Comparison of ENCODE assay signal across 23 cellular contexts in the genomic region with DNA sequence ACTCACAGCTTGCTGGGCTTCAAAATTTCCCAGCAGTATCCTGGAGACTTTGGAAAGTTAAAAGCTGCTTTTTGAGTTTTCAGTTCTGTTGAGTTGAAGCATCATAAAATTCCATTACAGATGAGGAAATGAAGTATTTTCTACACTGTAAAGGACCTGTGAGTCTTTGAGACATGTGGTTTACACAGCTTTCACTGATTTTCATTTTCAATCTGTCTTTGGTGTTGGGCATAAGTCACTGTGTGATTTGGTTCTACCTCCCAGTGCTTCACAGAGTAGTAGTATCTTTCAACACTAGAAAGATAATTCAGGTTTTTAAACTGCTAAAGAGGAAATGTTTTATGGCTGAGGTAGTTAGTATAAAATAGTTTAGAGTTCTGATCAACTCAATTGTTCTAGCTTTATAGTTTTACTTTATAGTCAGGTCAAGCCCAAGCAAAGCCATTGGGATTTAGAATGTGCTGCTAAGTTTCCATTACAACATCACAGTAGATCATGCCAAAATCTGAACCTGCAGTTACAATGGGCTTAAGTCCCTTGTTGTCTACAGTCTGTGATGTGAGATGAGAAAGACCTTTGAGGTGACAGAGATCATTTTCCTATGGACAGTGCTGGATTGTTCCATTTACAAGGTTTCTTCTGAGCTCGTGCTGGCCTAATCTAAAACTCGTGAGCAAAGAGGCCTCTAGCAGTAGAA.
DNase-seq lines count a peak whose midpoint lies in the region; ATAC-seq and TF ChIP-seq lines count a peak whose summit lies in the region.
"Had no signal": no experiment of that assay in that cellular context is flagged by ENCODE, and none has a peak within 500 bp of the region (broad histone marks: within the 10 kb centered on the region; RNA-seq: fewer than 3 reads in every experiment).

No MANE protein-coding gene starts in this region.

- no peaks in the 10 kb centered on the region for H3K4me1 Mint-ChIP-seq in activated T-cell treated with anti-CD3 and anti-CD28 coated beads, Interleukin-2, amount 50 U/mL, for 4 hours (ENCODE audit: low read depth)

- no peak overlapping the region for H3K9ac ChIP-seq in adipocyte (ENCODE audit: low read length)
- H3K9ac ChIP-seq: BLaER1 treated with 17β-estradiol and CSF1 and Interleukin-3, amounts not matched to agents 10 nM and 100 nM had no signal

- ATAC-seq in GM18520 (IDR thresholded peaks at IDR 0.05; ENCODE audit: unreplicated experiment) (peak; percentile 55), GM21529 (IDR thresholded peaks at IDR 0.05; ENCODE audit: unreplicated experiment) (peak; percentile 51), HG03045 (IDR thresholded peaks at IDR 0.05; ENCODE audit: unreplicated experiment) (no peak), left lung (no peak), omental fat pad (ENCODE audit: low FRiP score) (no peak)
- ATAC-seq in activated T-cell treated with anti-CD3 and anti-CD28 coated beads, Interleukin-2, amount 50 U/mL, for 4 hours: no peak
- ATAC-seq: CD8-positive, alpha-beta T cell; PC-3; SK-N-SH treated with all-trans-retinoic acid at 6 μM for 48 hours had no signal

- no peak overlapping the region for H3K27ac ChIP-seq in left lung
- H3K27ac ChIP-seq: BLaER1 treated with 17β-estradiol and CSF1 and Interleukin-3, amounts not matched to agents 10 nM and 100 nM; HL-60 had no signal

- H3K4me3 ChIP-seq in adipocyte (ENCODE audit: low read length) (no peak overlapping the region), left lung (no peak overlapping the region)
- H3K4me3 ChIP-seq: BLaER1 treated with 17β-estradiol and CSF1 and Interleukin-3, amounts not matched to agents 10 nM and 100 nM had no signal

- no peak overlapping the region for H3K4me3 Mint-ChIP-seq in activated T-cell treated with anti-CD3 and anti-CD28 coated beads, Interleukin-2, amount 50 U/mL, for 4 hours
- H3K4me3 Mint-ChIP-seq: CD8-positive, alpha-beta T cell had no signal

- peak; percentile 18 for DNase-seq in adipocyte (ENCODE audit: low read depth)
- DNase-seq in iris pigment epithelial cell (ENCODE audit: low read depth): peak; percentile 59
- DNase-seq in left lung: no peak
- no peak for DNase-seq in activated T-cell treated with anti-CD3 and anti-CD28 coated beads, Interleukin-2, amount 50 U/mL, for 4 hours
- no peak for DNase-seq in omental fat pad (ENCODE audit: low spot score)
- DNase-seq: Calu3; CD8-positive, alpha-beta T cell; DMS53; EL; NCI-H1048; NCI-H1436 treated with DMSO at 0.1 percent for 48 hours; NCI-H2029; NCI-H345; NCI-H524 treated with DMSO at 0.1 percent for 48 hours; PC-3; RPMI8226; SHP77 treated with DMSO at 0.1 percent for 48 hours had no signal

- H3K9me3 ChIP-seq in adipocyte (ENCODE audit: control insufficient read depth, low read length): peaks cover 3% of the 10 kb centered on the region
- H3K9me3 ChIP-seq in left lung: no peaks in the 10 kb centered on the region

- intact Hi-C loops in left lung (cut with DNase I): no loop called here

- H3K27me3 ChIP-seq in adipocyte (replicated peaks; ENCODE audit: control insufficient read depth, insufficient read depth, low read length): no peaks in the 10 kb centered on the region
- H3K27me3 ChIP-seq in left lung: peaks cover 0 to 14% of the 10 kb centered on the region in 2 donors

- H3K9me3 Mint-ChIP-seq in activated T-cell treated with anti-CD3 and anti-CD28 coated beads, Interleukin-2, amount 50 U/mL, for 4 hours: no peaks in the 10 kb centered on the region
- H3K9me3 Mint-ChIP-seq: CD8-positive, alpha-beta T cell had no signal

- H3K36me3 Mint-ChIP-seq in activated T-cell treated with anti-CD3 and anti-CD28 coated beads, Interleukin-2, amount 50 U/mL, for 4 hours (ENCODE audit: insufficient read depth): no peaks in the 10 kb centered on the region
- H3K36me3 Mint-ChIP-seq: CD8-positive, alpha-beta T cell had no signal

- H3K36me3 ChIP-seq in adipocyte (ENCODE audit: control insufficient read depth, insufficient read depth, low read length, severe bottlenecking) (no peaks in the 10 kb centered on the region), left lung (no peaks in the 10 kb centered on the region)

- H3K27me3 Mint-ChIP-seq in activated T-cell treated with anti-CD3 and anti-CD28 coated beads, Interleukin-2, amount 50 U/mL, for 4 hours (ENCODE audit: low read depth): no peaks in the 10 kb centered on the region

- TF ChIP-seq CTCF in left lung (IDR thresholded peaks at IDR 0.05) (no peak), omental fat pad (IDR thresholded peaks at IDR 0.05) (no peak)

- H3K4me1 ChIP-seq in adipocyte (ENCODE audit: control insufficient read depth, insufficient read depth, low read length) (peaks cover 21% of the 10 kb centered on the region), left lung (peaks cover 7 to 24% of the 10 kb centered on the region in 2 donors)

Comparison
In these comparisons a context has a peak if more than half of its experiments do, and no peak if none do; other contexts are left out.
1. ATAC-seq: peak in GM18520 (single experiment) and GM21529 (single experiment); none in HG03045 (single experiment), left lung (single experiment), activated T-cell treated with anti-CD3 and anti-CD28 coated beads, Interleukin-2, amount 50 U/mL, for 4 hours (0 of 2) and omental fat pad (single experiment).
2. DNase-seq: peak in adipocyte (single experiment) and iris pigment epithelial cell (single experiment); none in left lung (0 of 2), activated T-cell treated with anti-CD3 and anti-CD28 coated beads, Interleukin-2, amount 50 U/mL, for 4 hours (single experiment) and omental fat pad (single experiment).